ENCODE assay signal across 13 cellular contexts in genomic region chr11:130737866-130738431, GRCh38.
DNase-seq lines count a peak whose midpoint lies in the region; ATAC-seq lines count a peak whose summit lies in the region.
"Had no signal": no experiment of that assay in that cellular context is flagged by ENCODE, and none has a peak within 500 bp of the region (broad histone marks: within the 10 kb centered on the region; RNA-seq: fewer than 3 reads in every experiment).

No MANE protein-coding gene starts in this region.

- H3K79me2 ChIP-seq in mesendoderm (ENCODE audit: control insufficient read depth, insufficient read depth, low read length): no peaks in the 10 kb centered on the region

- no peak overlapping the region for H3K18ac ChIP-seq in mesendoderm (ENCODE audit: low read length)

- no peaks in the 10 kb centered on the region for H3K27me3 ChIP-seq in adipocyte (replicated peaks; ENCODE audit: control insufficient read depth, insufficient read depth, low read length)
- H3K27me3 ChIP-seq in mesendoderm (ENCODE audit: insufficient read depth, low read length, poor library complexity): no peaks in the 10 kb centered on the region

- no peak overlapping the region for H3K27ac Mint-ChIP-seq in activated T-helper 1 cell treated with anti-CD3 and anti-CD28 coated beads, Interleukin-12 subunit alpha, Interleukin-12 subunit beta, Interleukin-2, Interleukin-4 antibody, amounts not matched to agents 30 ng/mL and 10 ng/mL and 1 ng/mL, durations not matched to agents 14 hours and 24 hours and 36 hours
- H3K27ac Mint-ChIP-seq: dendritic cell treated with granulocyte-macrophage colony-stimulating factor and Interleukin-4, amounts not matched to agents 40 ng/mL and 50 ng/mL, for 4 days had no signal

- H3K79me1 ChIP-seq in mesendoderm (ENCODE audit: low read length): no peaks in the 10 kb centered on the region

- H2BK5ac ChIP-seq in mesendoderm (ENCODE audit: low read length): no peak overlapping the region

- no peak overlapping the region for H2BK15ac ChIP-seq in mesendoderm (replicated peaks; ENCODE audit: low read depth)

- WGBS in mesendoderm (ENCODE audit: extremely low coverage, insufficient coverage, low lambda C conversion rate): no CpG with 5 or more reads among the region's 12 CpGs

- no peaks in the 10 kb centered on the region for H3K27me3 Mint-ChIP-seq in activated T-helper 1 cell treated with anti-CD3 and anti-CD28 coated beads, Interleukin-12 subunit alpha, Interleukin-12 subunit beta, Interleukin-2, Interleukin-4 antibody, amounts not matched to agents 30 ng/mL and 10 ng/mL and 1 ng/mL, durations not matched to agents 14 hours and 24 hours and 36 hours (ENCODE audit: insufficient read depth)
- H3K27me3 Mint-ChIP-seq: dendritic cell treated with granulocyte-macrophage colony-stimulating factor and Interleukin-4, amounts not matched to agents 40 ng/mL and 50 ng/mL, for 4 days had no signal

- H3K4me1 ChIP-seq in adipocyte (ENCODE audit: control insufficient read depth, insufficient read depth, low read length): peaks cover 17% of the 10 kb centered on the region
- H3K4me1 ChIP-seq in mesendoderm (ENCODE audit: control insufficient read depth, low read depth, low read length): no peaks in the 10 kb centered on the region

- H3K4me3 ChIP-seq in adipocyte (ENCODE audit: low read length) (peak overlapping the region; percentile 54), skeletal muscle cell (ENCODE audit: low read depth, low read length) (no peak overlapping the region), mesendoderm (ENCODE audit: low read length) (no peak overlapping the region)
- H3K4me3 ChIP-seq: mucosa of descending colon had no signal

- no peak overlapping the region for H3K23ac ChIP-seq in mesendoderm (ENCODE audit: low read length)

- H3K4ac ChIP-seq in mesendoderm (ENCODE audit: low read depth, low read length): no peak overlapping the region

- DNase-seq in EH (ENCODE audit: low read depth) (peak; percentile 99), adipocyte (ENCODE audit: low read depth) (peak; percentile 72), left ventricle myocardium superior (peak; percentile 83), skeletal muscle cell (ENCODE audit: low read depth) (peak; percentile 78), DMS53 (lab: John Stamatoyannopoulos, UW) (no peak), mesendoderm (no peak), activated gamma-delta T cell treated with Interleukin-2 at 50 U/mL for 16 hours (no peak)
- no peak for DNase-seq in activated T-helper 1 cell treated with anti-CD3 and anti-CD28 coated beads, Interleukin-12 subunit alpha, Interleukin-12 subunit beta, Interleukin-2, Interleukin-4 antibody, amounts not matched to agents 30 ng/mL and 10 ng/mL and 1 ng/mL, durations not matched to agents 14 hours and 24 hours and 36 hours (ENCODE audit: low spot score)
- DNase-seq: activated CD4-positive, alpha-beta T cell treated with anti-CD3 and anti-CD28 coated beads for 48 hours; NCI-H2227 treated with DMSO at 0.1 percent for 48 hours had no signal

- no peak overlapping the region for H3K4me2 ChIP-seq in mesendoderm (ENCODE audit: low read length)

- peak; percentile 98 for ATAC-seq in left ventricle myocardium superior
- ATAC-seq: mucosa of descending colon had no signal

- H3K9me3 Mint-ChIP-seq in activated T-helper 1 cell treated with anti-CD3 and anti-CD28 coated beads, Interleukin-12 subunit alpha, Interleukin-12 subunit beta, Interleukin-2, Interleukin-4 antibody, amounts not matched to agents 30 ng/mL and 10 ng/mL and 1 ng/mL, durations not matched to agents 14 hours and 24 hours and 36 hours: peaks cover 29% of the 10 kb centered on the region

- no peak overlapping the region for H3K27ac ChIP-seq in mesendoderm (ENCODE audit: low read depth, low read length)
- H3K27ac ChIP-seq: HL-60 had no signal

- no peak overlapping the region for H4K5ac ChIP-seq in mesendoderm (ENCODE audit: low read length)

- H3K9me3 ChIP-seq in adipocyte (ENCODE audit: control insufficient read depth, low read length): peaks cover 53% of the 10 kb centered on the region

- no peaks in the 10 kb centered on the region for H3K36me3 Mint-ChIP-seq in activated T-helper 1 cell treated with anti-CD3 and anti-CD28 coated beads, Interleukin-12 subunit alpha, Interleukin-12 subunit beta, Interleukin-2, Interleukin-4 antibody, amounts not matched to agents 30 ng/mL and 10 ng/mL and 1 ng/mL, durations not matched to agents 14 hours and 24 hours and 36 hours (ENCODE audit: low read depth)

- H3K36me3 ChIP-seq in adipocyte (ENCODE audit: control insufficient read depth, insufficient read depth, low read length, severe bottlenecking): no peaks in the 10 kb centered on the region
- no peaks in the 10 kb centered on the region for H3K36me3 ChIP-seq in mesendoderm (ENCODE audit: control insufficient read depth, insufficient read depth, low read length)

- no peak overlapping the region for H4K8ac ChIP-seq in mesendoderm (ENCODE audit: low read depth, low read length)

- H3K9ac ChIP-seq in adipocyte (ENCODE audit: low read length) (peak overlapping the region; percentile 62), mesendoderm (ENCODE audit: low read length) (no peak overlapping the region)

- H3K4me1 Mint-ChIP-seq in activated T-helper 1 cell treated with anti-CD3 and anti-CD28 coated beads, Interleukin-12 subunit alpha, Interleukin-12 subunit beta, Interleukin-2, Interleukin-4 antibody, amounts not matched to agents 30 ng/mL and 10 ng/mL and 1 ng/mL, durations not matched to agents 14 hours and 24 hours and 36 hours (ENCODE audit: low read depth): peaks cover 16% of the 10 kb centered on the region

- no peak overlapping the region for H3K4me3 Mint-ChIP-seq in activated T-helper 1 cell treated with anti-CD3 and anti-CD28 coated beads, Interleukin-12 subunit alpha, Interleukin-12 subunit beta, Interleukin-2, Interleukin-4 antibody, amounts not matched to agents 30 ng/mL and 10 ng/mL and 1 ng/mL, durations not matched to agents 14 hours and 24 hours and 36 hours
- H3K4me3 Mint-ChIP-seq: dendritic cell treated with granulocyte-macrophage colony-stimulating factor and Interleukin-4, amounts not matched to agents 40 ng/mL and 50 ng/mL, for 4 days had no signal

- H3K56ac ChIP-seq in mesendoderm (ENCODE audit: low read length): no peak overlapping the region

- H2AK5ac ChIP-seq in mesendoderm (ENCODE audit: low read length): no peak overlapping the region

- intact Hi-C loops in left ventricle myocardium superior (cut with micrococcal nuclease): no loop called here
- intact Hi-C loops in activated T-helper 1 cell treated with anti-CD3 and anti-CD28 coated beads, Interleukin-12 subunit alpha, Interleukin-12 subunit beta, Interleukin-2, Interleukin-4 antibody, amounts not matched to agents 30 ng/mL and 10 ng/mL and 1 ng/mL, durations not matched to agents 14 hours and 24 hours and 36 hours (cut with micrococcal nuclease): no loop called here

- H2BK120ac ChIP-seq in mesendoderm (ENCODE audit: low read depth, low read length): no peak overlapping the region

Comparison
In these comparisons a context has a peak if more than half of its experiments do, and no peak if none do; other contexts are left out.
1. DNase-seq: peak in EH (single experiment), adipocyte (single experiment), left ventricle myocardium superior (single experiment) and skeletal muscle cell (single experiment); none in activated T-helper 1 cell treated with anti-CD3 and anti-CD28 coated beads, Interleukin-12 subunit alpha, Interleukin-12 subunit beta, Interleukin-2, Interleukin-4 antibody, amounts not matched to agents 30 ng/mL and 10 ng/mL and 1 ng/mL, durations not matched to agents 14 hours and 24 hours and 36 hours (single experiment), DMS53 (single experiment), mesendoderm (single experiment) and activated gamma-delta T cell treated with Interleukin-2 at 50 U/mL for 16 hours (single experiment).